9 cellular contexts compared by ENCODE assay signal in the genomic region with DNA sequence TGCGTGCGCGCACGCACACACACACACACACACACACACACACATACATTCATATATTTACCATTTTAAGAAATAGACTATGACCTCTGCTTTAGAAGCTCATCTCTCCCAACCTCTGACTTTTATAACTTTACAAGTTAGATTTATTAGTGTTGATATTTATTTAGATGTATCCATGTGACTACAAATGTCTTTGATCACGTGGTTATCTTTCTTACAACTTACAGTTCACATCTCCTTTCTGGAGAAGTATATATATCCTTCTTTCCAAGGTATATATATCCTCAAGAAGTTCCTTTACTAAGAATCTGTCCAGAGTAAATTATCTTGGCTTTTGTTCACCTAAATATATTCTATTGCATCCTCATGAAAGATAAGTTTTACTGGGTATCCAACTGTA. TPM values are rescaled to one million over a fixed set of nuclear protein-coding genes. Genes with fewer than 3 reads are reported as not detected.
"Had no signal": no experiment of that assay in that cellular context is flagged by ENCODE, and none has a peak within 500 bp of the region (broad histone marks: within the 10 kb centered on the region; RNA-seq: fewer than 3 reads in every experiment).

No MANE protein-coding gene starts in this region.

- H3K4me2 ChIP-seq: GM23338 had no signal

- FAIRE-seq: H1, H54, HTR-8/SVneo had no signal

- H2AFZ ChIP-seq: GM23338 had no signal

- H3K4me3 ChIP-seq: GM23338 had no signal

- ATAC-seq: GM23338 had no signal

- DNase-seq: H9, HCEC 1CT, HFFc6, KG1 had no signal

RNA-seq across cellular contexts. Expression of gene LTBP1, which starts 16.3 kb away (rescaled TPM):
- polyA plus RNA-seq: IgD-negative memory B cell had no signal
